26 cellular contexts compared by ENCODE assay signal in the genomic region with DNA sequence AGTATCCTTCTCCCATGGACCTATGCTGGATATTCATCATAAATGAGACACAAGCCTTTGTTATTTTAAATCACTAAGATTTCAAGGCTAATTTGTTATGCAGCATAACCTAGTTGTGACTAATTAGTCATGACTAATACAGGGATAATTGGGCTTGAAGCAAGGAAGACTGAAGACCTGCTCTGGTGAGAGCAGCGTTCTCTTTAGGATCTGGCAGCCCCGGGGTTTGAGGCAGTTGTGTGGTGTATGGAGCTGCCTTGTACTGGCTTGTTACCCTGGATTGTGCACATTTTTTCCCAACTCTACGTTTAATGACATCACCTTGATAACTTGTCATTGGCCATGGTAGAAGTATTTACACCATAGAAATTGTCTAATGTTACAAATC. TPM values are rescaled to one million over a fixed set of nuclear protein-coding genes. Genes with fewer than 3 reads are reported as not detected.
"Had no signal": no experiment of that assay in that cellular context is flagged by ENCODE, and none has a peak within 500 bp of the region (broad histone marks: within the 10 kb centered on the region; RNA-seq: fewer than 3 reads in every experiment).

No MANE protein-coding gene starts in this region.

- H3K4me1 Mint-ChIP-seq: naive thymus-derived CD4-positive, alpha-beta T cell; stimulated activated naive B cell treated with anti-CD40 and anti-IgM and Interleukin-4, amounts not matched to agents 10 μg/mL and 1 μg/mL and 100 μg/mL, for 72 hours had no signal

- H3K36me3 Mint-ChIP-seq: naive thymus-derived CD4-positive, alpha-beta T cell; stimulated activated naive B cell treated with anti-CD40 and anti-IgM and Interleukin-4, amounts not matched to agents 10 μg/mL and 1 μg/mL and 100 μg/mL, for 72 hours had no signal

- H3K4me3 ChIP-seq: coronary artery, gastrocnemius medialis, lung, psoas muscle, skin epidermis, spleen, thoracic aorta, tibial nerve, upper lobe of left lung had no signal

- H3K27me3 ChIP-seq: gastrocnemius medialis, spleen, tibial nerve, upper lobe of left lung had no signal

- H3K27ac Mint-ChIP-seq: effector memory CD8-positive, alpha-beta T cell; naive thymus-derived CD4-positive, alpha-beta T cell; nephron; stimulated activated naive B cell treated with anti-CD40 and anti-IgM and Interleukin-4, amounts not matched to agents 10 μg/mL and 1 μg/mL and 100 μg/mL, for 72 hours; stimulated activated naive CD8-positive, alpha-beta T cell treated with anti-CD3 and anti-CD28 coated beads, Interleukin-15, Interleukin-2, amounts not matched to agents 100 ng/mL and 50 ng/mL, for 24 hours had no signal

- H3K27ac ChIP-seq: coronary artery, gastrocnemius medialis, psoas muscle, spleen, thoracic aorta, tibial nerve, upper lobe of left lung had no signal

- H3K9me3 Mint-ChIP-seq: stimulated activated naive B cell treated with anti-CD40 and anti-IgM and Interleukin-4, amounts not matched to agents 10 μg/mL and 1 μg/mL and 100 μg/mL, for 72 hours had no signal

- DNase-seq: dermis blood vessel endothelial cell; effector memory CD8-positive, alpha-beta T cell; gastrocnemius medialis; head of caudate nucleus; kidney; mesenchymal stem cell; midbrain; naive thymus-derived CD4-positive, alpha-beta T cell; nucleus accumbens; psoas muscle; right cardiac atrium; spleen; stimulated activated naive B cell treated with anti-CD40 and anti-IgM and Interleukin-4, amounts not matched to agents 10 μg/mL and 1 μg/mL and 100 μg/mL, for 72 hours; upper lobe of left lung had no signal

- H3K27me3 Mint-ChIP-seq: effector memory CD8-positive, alpha-beta T cell; stimulated activated naive B cell treated with anti-CD40 and anti-IgM and Interleukin-4, amounts not matched to agents 10 μg/mL and 1 μg/mL and 100 μg/mL, for 72 hours had no signal

- H3K36me3 ChIP-seq: gastrocnemius medialis, spleen, thoracic aorta, tibial nerve, upper lobe of left lung had no signal

- ATAC-seq: effector memory CD8-positive, alpha-beta T cell; gastrocnemius medialis; left lobe of liver; naive thymus-derived CD4-positive, alpha-beta T cell; psoas muscle; right cardiac atrium; stimulated activated naive B cell treated with anti-CD40 and anti-IgM and Interleukin-4, amounts not matched to agents 10 μg/mL and 1 μg/mL and 100 μg/mL, for 72 hours had no signal

- H3K9me3 ChIP-seq: gastrocnemius medialis, spleen, thoracic aorta, upper lobe of left lung had no signal

- H3K4me1 ChIP-seq: gastrocnemius medialis, psoas muscle, spleen, upper lobe of left lung had no signal

- H3K4me3 Mint-ChIP-seq: effector memory CD8-positive, alpha-beta T cell; naive thymus-derived CD4-positive, alpha-beta T cell; nephron; stimulated activated naive B cell treated with anti-CD40 and anti-IgM and Interleukin-4, amounts not matched to agents 10 μg/mL and 1 μg/mL and 100 μg/mL, for 72 hours; stimulated activated naive CD8-positive, alpha-beta T cell treated with anti-CD3 and anti-CD28 coated beads, Interleukin-15, Interleukin-2, amounts not matched to agents 100 ng/mL and 50 ng/mL, for 24 hours had no signal

- FAIRE-seq: urothelium cell line had no signal

RNA-seq across cellular contexts. Expression of gene SPAG17, which starts 25.7 kb away (rescaled TPM):
- total RNA-seq: fibroblast of villous mesenchyme; gastrocnemius medialis; left lobe of liver; naive thymus-derived CD4-positive, alpha-beta T cell; osteocyte; thoracic aorta had no signal
- polyA plus RNA-seq: liver; naive thymus-derived CD4-positive, alpha-beta T cell had no signal
